Comparison of ENCODE assay signal across 8 cellular contexts in the genomic region with DNA sequence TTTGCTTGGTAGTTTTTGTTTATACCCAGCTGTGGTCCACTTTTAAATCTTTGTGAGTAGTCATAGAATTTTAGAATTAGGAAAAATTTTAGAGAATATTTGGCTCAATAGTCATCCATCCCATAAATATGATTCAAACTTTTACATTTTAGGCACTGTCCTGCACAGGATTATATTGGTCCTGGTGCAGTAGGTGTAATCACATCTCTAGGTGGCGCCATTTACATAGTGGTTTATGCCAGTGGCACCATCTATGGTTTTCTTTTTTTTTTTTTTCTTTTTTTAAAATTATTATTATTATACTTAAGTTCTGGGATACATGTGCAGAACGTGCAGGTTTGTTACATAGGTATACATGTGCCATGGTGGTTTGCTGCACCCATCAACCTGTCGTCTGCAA.
A peak's percentile ranks its signal among the peaks of the same experiment; 100 is the strongest.
DNase-seq lines count a peak whose midpoint lies in the region; ATAC-seq and TF ChIP-seq lines count a peak whose summit lies in the region.

No MANE protein-coding gene starts in this region.

- H3K9me2 ChIP-seq in hepatocyte (replicated peaks; ENCODE audit: insufficient read depth), result no peaks in the 10 kb centered on the region

- DNase-seq in activated CD8-positive, alpha-beta T cell treated with anti-CD3 and anti-CD28 coated beads for 36 hours, result peak; percentile 14
- DNase-seq in activated CD8-positive, alpha-beta T cell treated with anti-CD3 and anti-CD28 coated beads, Interleukin-2, amount 10 ng/mL, durations not matched to agents 7 days and 5 days, result no peak
- DNase-seq in SK-N-DZ (ENCODE audit: low spot score) (peak; percentile 34), hepatocyte (ENCODE audit: low spot score) (peak; percentile 78)
- no peak for DNase-seq in activated effector memory CD4-positive, alpha-beta T cell treated with anti-CD3 and anti-CD28 coated beads, Interleukin-2, amount 50 U/mL, for 16 hours
- no peak for DNase-seq in activated CD8-positive, alpha-beta memory T cell treated with anti-CD3 and anti-CD28 coated beads for 24 hours
- DNase-seq in activated T-cell treated with anti-CD3 and anti-CD28 coated beads, Interleukin-2, amount 50 U/mL, for 24 hours, result no peak

- no peak overlapping the region for H3K4me2 ChIP-seq in hepatocyte

- no peak overlapping the region for H3K4me3 ChIP-seq in hepatocyte

- H4K20me1 ChIP-seq in hepatocyte (ENCODE audit: insufficient read depth, poor library complexity, severe bottlenecking), result no peaks in the 10 kb centered on the region

- H3K27me3 ChIP-seq in hepatocyte, result no peaks in the 10 kb centered on the region

- no peak overlapping the region for H2AFZ ChIP-seq in hepatocyte

- no peak for ATAC-seq in activated CD8-positive, alpha-beta T cell treated with anti-CD3 and anti-CD28 coated beads for 36 hours
- ATAC-seq in activated CD8-positive, alpha-beta T cell treated with anti-CD3 and anti-CD28 coated beads, Interleukin-2, amount 10 ng/mL, durations not matched to agents 7 days and 5 days, result no peak
- peak; percentile 78 for ATAC-seq in HG03159 (IDR thresholded peaks at IDR 0.05; ENCODE audit: unreplicated experiment)

- no peaks in the 10 kb centered on the region for H3K36me3 Mint-ChIP-seq in activated CD8-positive, alpha-beta T cell treated with anti-CD3 and anti-CD28 coated beads for 36 hours (ENCODE audit: low read depth)
- H3K36me3 Mint-ChIP-seq in activated CD8-positive, alpha-beta T cell treated with anti-CD3 and anti-CD28 coated beads, Interleukin-2, amount 10 ng/mL, durations not matched to agents 7 days and 5 days (ENCODE audit: low read depth), result no peaks in the 10 kb centered on the region
- no peaks in the 10 kb centered on the region for H3K36me3 Mint-ChIP-seq in activated T-cell treated with anti-CD3 and anti-CD28 coated beads, Interleukin-2, amount 50 U/mL, for 24 hours (ENCODE audit: low read depth)

- no peaks in the 10 kb centered on the region for H3K9me3 Mint-ChIP-seq in activated CD8-positive, alpha-beta T cell treated with anti-CD3 and anti-CD28 coated beads for 36 hours
- H3K9me3 Mint-ChIP-seq in activated CD8-positive, alpha-beta T cell treated with anti-CD3 and anti-CD28 coated beads, Interleukin-2, amount 10 ng/mL, durations not matched to agents 7 days and 5 days (ENCODE audit: insufficient read depth), result no peaks in the 10 kb centered on the region
- H3K9me3 Mint-ChIP-seq in activated T-cell treated with anti-CD3 and anti-CD28 coated beads, Interleukin-2, amount 50 U/mL, for 24 hours, result peaks cover 5% of the 10 kb centered on the region

- H3K79me2 ChIP-seq in hepatocyte, result no peaks in the 10 kb centered on the region

- POLR2A ChIA-PET in activated CD8-positive, alpha-beta T cell treated with anti-CD3 and anti-CD28 coated beads for 36 hours (lab: Charles Lee), result no interaction called here
- POLR2A ChIA-PET in activated CD8-positive, alpha-beta T cell treated with anti-CD3 and anti-CD28 coated beads, Interleukin-2, amount 10 ng/mL, durations not matched to agents 7 days and 5 days (lab: Charles Lee), result no interaction called here

- H3K4me3 Mint-ChIP-seq in activated CD8-positive, alpha-beta T cell treated with anti-CD3 and anti-CD28 coated beads for 36 hours, result no peak overlapping the region
- H3K4me3 Mint-ChIP-seq in activated CD8-positive, alpha-beta T cell treated with anti-CD3 and anti-CD28 coated beads, Interleukin-2, amount 10 ng/mL, durations not matched to agents 7 days and 5 days, result no peak overlapping the region
- no peak overlapping the region for H3K4me3 Mint-ChIP-seq in activated T-cell treated with anti-CD3 and anti-CD28 coated beads, Interleukin-2, amount 50 U/mL, for 24 hours

- intact Hi-C loops in activated CD8-positive, alpha-beta T cell treated with anti-CD3 and anti-CD28 coated beads for 36 hours (cut with micrococcal nuclease), result no loop called here

- H3K27ac Mint-ChIP-seq in activated CD8-positive, alpha-beta T cell treated with anti-CD3 and anti-CD28 coated beads for 36 hours, result no peak overlapping the region
- H3K27ac Mint-ChIP-seq in activated CD8-positive, alpha-beta T cell treated with anti-CD3 and anti-CD28 coated beads, Interleukin-2, amount 10 ng/mL, durations not matched to agents 7 days and 5 days, result no peak overlapping the region
- no peak overlapping the region for H3K27ac Mint-ChIP-seq in activated T-cell treated with anti-CD3 and anti-CD28 coated beads, Interleukin-2, amount 50 U/mL, for 24 hours

- TF ChIP-seq CTCF in activated CD8-positive, alpha-beta T cell treated with anti-CD3 and anti-CD28 coated beads for 36 hours (IDR thresholded peaks at IDR 0.05), result peak; percentile 42
- peak; percentile 66 for TF ChIP-seq CTCF in hepatocyte (IDR thresholded peaks at IDR 0.05; ENCODE audit: poor library complexity)

- H3K4me1 Mint-ChIP-seq in activated CD8-positive, alpha-beta T cell treated with anti-CD3 and anti-CD28 coated beads for 36 hours (ENCODE audit: low read depth), result no peaks in the 10 kb centered on the region
- no peaks in the 10 kb centered on the region for H3K4me1 Mint-ChIP-seq in activated CD8-positive, alpha-beta T cell treated with anti-CD3 and anti-CD28 coated beads, Interleukin-2, amount 10 ng/mL, durations not matched to agents 7 days and 5 days (ENCODE audit: low read depth)
- H3K4me1 Mint-ChIP-seq in activated T-cell treated with anti-CD3 and anti-CD28 coated beads, Interleukin-2, amount 50 U/mL, for 24 hours (ENCODE audit: low read depth), result no peaks in the 10 kb centered on the region

- 67% methylated on average over 3 of the region's 3 CpGs for WGBS in hepatocyte (ENCODE audit: low lambda C conversion rate, missing lambda C conversion rate)

- CTCF ChIA-PET in activated CD8-positive, alpha-beta T cell treated with anti-CD3 and anti-CD28 coated beads for 36 hours (lab: Charles Lee), result interaction anchor here (0.7 kb wide), 1 partner anchor 12 kb away, joined by 3 read pairs; no protein-coding TSS in a partner anchor
- CTCF ChIA-PET in activated CD8-positive, alpha-beta T cell treated with anti-CD3 and anti-CD28 coated beads, Interleukin-2, amount 10 ng/mL, durations not matched to agents 7 days and 5 days (lab: Charles Lee), result interaction anchor here (1.3 kb wide), 1 partner anchor 211 kb away, joined by 3 read pairs; no protein-coding TSS in a partner anchor

- H3K4me1 ChIP-seq in hepatocyte (ENCODE audit: insufficient read depth), result no peaks in the 10 kb centered on the region

- no peaks in the 10 kb centered on the region for H3K36me3 ChIP-seq in hepatocyte (replicated peaks; ENCODE audit: insufficient read depth, low read depth)

- no peaks in the 10 kb centered on the region for H3K9me3 ChIP-seq in hepatocyte (ENCODE audit: low read depth)

- no peak overlapping the region for H3K27ac ChIP-seq in hepatocyte

- no peaks in the 10 kb centered on the region for H3K27me3 Mint-ChIP-seq in activated CD8-positive, alpha-beta T cell treated with anti-CD3 and anti-CD28 coated beads for 36 hours
- no peaks in the 10 kb centered on the region for H3K27me3 Mint-ChIP-seq in activated CD8-positive, alpha-beta T cell treated with anti-CD3 and anti-CD28 coated beads, Interleukin-2, amount 10 ng/mL, durations not matched to agents 7 days and 5 days (ENCODE audit: low read depth)
- no peaks in the 10 kb centered on the region for H3K27me3 Mint-ChIP-seq in activated T-cell treated with anti-CD3 and anti-CD28 coated beads, Interleukin-2, amount 50 U/mL, for 24 hours

Comparison
In these comparisons a context has a peak if more than half of its experiments do, and no peak if none do; other contexts are left out.
1. DNase-seq: peak in activated CD8-positive, alpha-beta T cell treated with anti-CD3 and anti-CD28 coated beads for 36 hours (single experiment), SK-N-DZ (single experiment) and hepatocyte (single experiment); none in activated CD8-positive, alpha-beta T cell treated with anti-CD3 and anti-CD28 coated beads, Interleukin-2, amount 10 ng/mL, durations not matched to agents 7 days and 5 days (single experiment), activated effector memory CD4-positive, alpha-beta T cell treated with anti-CD3 and anti-CD28 coated beads, Interleukin-2, amount 50 U/mL, for 16 hours (single experiment), activated CD8-positive, alpha-beta memory T cell treated with anti-CD3 and anti-CD28 coated beads for 24 hours (single experiment) and activated T-cell treated with anti-CD3 and anti-CD28 coated beads, Interleukin-2, amount 50 U/mL, for 24 hours (single experiment).